ENCODE assay signal across 10 cellular contexts in the genomic region with DNA sequence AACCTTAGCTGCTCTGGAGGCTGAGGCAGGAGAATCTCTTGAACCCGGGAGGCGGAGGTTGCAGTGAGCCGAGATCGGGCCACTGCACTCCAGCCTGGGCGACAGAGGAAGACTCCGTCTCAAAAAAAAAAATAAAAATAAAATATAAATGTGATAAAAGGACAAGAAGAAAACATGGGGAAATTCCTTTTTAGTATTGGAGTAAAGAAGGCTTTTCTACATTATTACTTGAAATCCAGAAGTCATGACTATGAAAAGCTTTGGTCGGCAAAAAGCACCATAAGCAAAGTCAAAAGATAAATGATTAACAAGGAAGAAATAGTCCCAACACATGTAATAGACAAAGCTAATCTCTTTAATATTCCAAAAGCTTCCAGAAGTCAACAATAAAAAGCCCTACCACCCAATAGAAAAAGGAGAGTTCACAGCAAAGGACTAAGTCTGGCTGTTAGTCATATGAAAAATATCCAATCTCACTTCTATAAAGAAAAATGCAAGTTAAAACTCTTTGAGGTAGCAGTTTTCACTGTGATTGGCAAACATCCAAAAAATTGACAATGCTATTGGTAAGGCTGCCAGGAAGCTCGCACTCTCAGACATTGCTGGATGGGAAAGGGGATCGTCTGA. TPM values are rescaled to one million over a fixed set of nuclear protein-coding genes. Genes with fewer than 3 reads are reported as not detected.
DNase-seq lines count a peak whose midpoint lies in the region; ATAC-seq, FAIRE-seq and TF ChIP-seq lines count a peak whose summit lies in the region.
"Had no signal": no experiment of that assay in that cellular context is flagged by ENCODE, and none has a peak within 500 bp of the region (broad histone marks: within the 10 kb centered on the region; RNA-seq: fewer than 3 reads in every experiment).

No MANE protein-coding gene starts in this region.

- no peak for FAIRE-seq in A549 (lab: Jason Lieb, UNC)

- peak overlapping the region in 1 of 2 experiments; percentile 99; a peak in 3 of 6 replicates for H3K27ac ChIP-seq in A549

- TF ChIP-seq CTCF in A549 (IDR thresholded peaks at IDR 0.05) (no peak), Caco-2 (IDR thresholded peaks at IDR 0.05; ENCODE audit: insufficient read depth in 1 of 2, low read depth in 1 of 2, low read length in 1 of 2, severe bottlenecking in 1 of 2, unreplicated experiment in 1 of 2) (no peak)

- H3K27me3 ChIP-seq in Caco-2 (replicated peaks; ENCODE audit: control insufficient read depth, insufficient read depth, low read length): no peaks in the 10 kb centered on the region

- intact Hi-C loops in Caco-2 (cut with micrococcal nuclease; ENCODE audit: unreplicated experiment): loop anchor here (5.0 kb wide), 1 partner anchor 398 kb away; the partner anchor contains the start of gene MZT2A

- TF ChIP-seq RAD21 in A549 (conservative IDR thresholded peaks at IDR 0.05 in 1 of 2, IDR thresholded peaks at IDR 0.05 in 1 of 2): no peak

- no peak for ATAC-seq in A549
- ATAC-seq in T-cell (replicated peaks in 1 of 4): no peak
- ATAC-seq: activated CD4-positive, CD25-positive, alpha-beta regulatory T cell treated with anti-CD3 and anti-CD28 coated beads, Interleukin-2, amount 50 U/mL, for 24 hours had no signal

- no peaks in the 10 kb centered on the region for H3K9me3 Mint-ChIP-seq in Caco-2 (ENCODE audit: unreplicated experiment)
- no peaks in the 10 kb centered on the region for H3K9me3 Mint-ChIP-seq in T-cell
- H3K9me3 Mint-ChIP-seq in immature natural killer cell: no peaks in the 10 kb centered on the region

- WGBS in A549 (ENCODE audit: missing lambda C conversion rate): 74% methylated on average over 9 of the region's 9 CpGs

- H3K9me3 ChIP-seq in A549 (no peaks in the 10 kb centered on the region), Caco-2 (no peaks in the 10 kb centered on the region)

- H3K4me2 ChIP-seq in A549: peak overlapping the region; percentile 68

- no peak for TF ChIP-seq EP300 in A549 (IDR thresholded peaks at IDR 0.05)

- H3K36me3 Mint-ChIP-seq in Caco-2 (ENCODE audit: insufficient read depth, unreplicated experiment) (peaks cover 44% of the 10 kb centered on the region), T-cell (no peaks in the 10 kb centered on the region), immature natural killer cell (no peaks in the 10 kb centered on the region)

- no peaks in the 10 kb centered on the region for H3K36me3 ChIP-seq in Caco-2 (ENCODE audit: control insufficient read depth, insufficient read depth, low read length)

- no TSS peak for BruUV-seq in Caco-2 (replicated peaks; lab: Mats Ljungman, UMichigan)

- H3K4me1 Mint-ChIP-seq in Caco-2 (ENCODE audit: low read depth, unreplicated experiment): peaks cover 9% of the 10 kb centered on the region
- H3K4me1 Mint-ChIP-seq in T-cell: peaks cover 18 to 29% (median 18%) of the 10 kb centered on the region in 3 donors
- H3K4me1 Mint-ChIP-seq in immature natural killer cell: peaks cover 19 to 29% of the 10 kb centered on the region in 2 donors

- no peaks in the 10 kb centered on the region for H3K27me3 Mint-ChIP-seq in Caco-2 (ENCODE audit: insufficient read depth, unreplicated experiment)
- H3K27me3 Mint-ChIP-seq in T-cell: no peaks in the 10 kb centered on the region
- H3K27me3 Mint-ChIP-seq in immature natural killer cell (ENCODE audit: low read depth in 3 of 3): peaks cover 5 to 13% (median 11%) of the 10 kb centered on the region in 3 donors

- TF ChIP-seq POLR2A in A549 (IDR thresholded peaks at IDR 0.05; ENCODE audit: low read length): no peak

- peaks cover 16% of the 10 kb centered on the region; the same call in 2 of the 3 replicates for H3K4me1 ChIP-seq in A549
- peaks cover 16% of the 10 kb centered on the region for H3K4me1 ChIP-seq in Caco-2

- H3K27ac Mint-ChIP-seq in Caco-2 (ENCODE audit: unreplicated experiment) (peak overlapping the region; percentile 98), T-cell (peak overlapping the region; percentile 25 to 94), immature natural killer cell (peak overlapping the region in 5 of 6 donors; percentile 29 to 87 (median 65))

- POLR2A ChIA-PET in A549 (lab: Yijun Ruan, JAX): interaction anchor here (4.0 kb wide), 1 partner anchor 10 kb away, joined by 43 read pairs; the partner anchor contains the start of gene PLEKHB2
- POLR2A ChIA-PET in Caco-2 (lab: Charles Lee): no interaction called here
- POLR2A ChIA-PET in T-cell (lab: Charles Lee): interaction anchor here (0.6 to 0.7 kb wide), 2 partner anchors 9 to 10 kb away, joined by 3 to 4 read pairs; partner anchors contain the start of gene PLEKHB2 (in 1 of the 2)

- H3K4me3 Mint-ChIP-seq in Caco-2 (ENCODE audit: unreplicated experiment): peak overlapping the region; percentile 16
- H3K4me3 Mint-ChIP-seq in T-cell: peak overlapping the region; percentile 88 to 94 (median 92)
- H3K4me3 Mint-ChIP-seq in immature natural killer cell: peak overlapping the region; percentile 64 to 99 (median 93)

- H3K4me3 ChIP-seq in A549 (no peak overlapping the region), Caco-2 (ENCODE audit: low read depth, low read length) (no peak overlapping the region)

- CTCF ChIA-PET in A549 (lab: Yijun Ruan, JAX) (no interaction called here), Caco-2 (lab: Charles Lee) (interaction anchor here (3.5 kb wide), 1 partner anchor 9 kb away, joined by 14 read pairs; the partner anchor contains the start of gene PLEKHB2), T-cell (lab: Charles Lee) (interaction anchor here in 1 of 2 donors (0.6 kb wide), 1 partner anchor 907 kb away, joined by 3 read pairs; no protein-coding TSS in a partner anchor)

- DNase-seq in A549 (ENCODE audit: low read depth in 1 of 2, low spot score in 1 of 2): no peak
- DNase-seq in Caco-2: no peak
- DNase-seq in T-cell: no peak
- DNase-seq in immature natural killer cell: no peak
- no peak for DNase-seq in NCI-H1436 treated with DMSO at 0.1 percent for 48 hours (lab: John Stamatoyannopoulos, UW)
- DNase-seq in DMS114 treated with DMSO at 0.1 percent for 48 hours (lab: John Stamatoyannopoulos, UW; ENCODE audit: unreplicated experiment): no peak
- DNase-seq in DMS79 treated with DMSO at 0.1 percent for 48 hours (lab: John Stamatoyannopoulos, UW): no peak
- no peak for DNase-seq in NCI-H226
- DNase-seq: caudate nucleus had no signal

TF ChIP-seq in A549, 52 proteins besides CTCF, POLR2A, EP300 and RAD21:
- TF ChIP-seq ESRRA (IDR thresholded peaks at IDR 0.05; ENCODE audit: borderline replicate concordance, low read length) (no peak), ZSCAN20 (CRISPR knock-in tag; IDR thresholded peaks at IDR 0.05) (no peak), HOXB5 (CRISPR knock-in tag; IDR thresholded peaks at IDR 0.05) (no peak), FOSL2 (IDR thresholded peaks at IDR 0.05) (no peak), FOSL2 (CRISPR knock-in tag; IDR thresholded peaks at IDR 0.05) (no peak), RNF2 (IDR thresholded peaks at IDR 0.05; ENCODE audit: borderline replicate concordance, low read depth) (no peak), HMGXB4 (CRISPR knock-in tag; IDR thresholded peaks at IDR 0.05; ENCODE audit: borderline replicate concordance) (no peak), JUN (IDR thresholded peaks at IDR 0.05) (no peak), TP53 (CRISPR knock-in tag; IDR thresholded peaks at IDR 0.05) (no peak)
- TF ChIP-seq, protein P1, sequence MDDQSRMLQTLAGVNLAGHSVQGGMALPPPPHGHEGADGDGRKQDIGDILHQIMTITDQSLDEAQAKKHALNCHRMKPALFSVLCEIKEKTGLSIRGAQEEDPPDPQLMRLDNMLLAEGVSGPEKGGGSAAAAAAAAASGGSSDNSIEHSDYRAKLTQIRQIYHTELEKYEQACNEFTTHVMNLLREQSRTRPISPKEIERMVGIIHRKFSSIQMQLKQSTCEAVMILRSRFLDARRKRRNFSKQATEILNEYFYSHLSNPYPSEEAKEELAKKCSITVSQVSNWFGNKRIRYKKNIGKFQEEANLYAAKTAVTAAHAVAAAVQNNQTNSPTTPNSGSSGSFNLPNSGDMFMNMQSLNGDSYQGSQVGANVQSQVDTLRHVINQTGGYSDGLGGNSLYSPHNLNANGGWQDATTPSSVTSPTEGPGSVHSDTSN (IDR thresholded peaks at IDR 0.05): no peak

RNA-seq across cellular contexts. Expression of gene FAM168B, which starts 1.5 kb away (rescaled TPM):
- polyA plus RNA-seq in A549 (2011; rRNA removed): 86.8 and 106 TPM in 2 replicates
- polyA plus RNA-seq in A549 (2012; cell fraction: cytosol; rRNA removed): 73.6 and 125 TPM in 2 replicates
- 135 and 159 TPM in 2 replicates for polyA plus RNA-seq in A549 (2012; cell fraction: nucleus; rRNA removed)
- polyA plus RNA-seq in A549 (2017; fragmentation: RNase III; extraction: RNeasy Plus Mini Kit Qiagen cat#74134 plus additional on column Dnase treatment): 80.9 to 84.0 TPM (median 83.2 TPM) in 3 replicates
- 92.2 and 106 TPM in 2 replicates for polyA minus RNA-seq in A549 (2011; rRNA and poly(A)+ RNA removed)
- 109 and 119 TPM in 2 replicates for total RNA-seq in Caco-2 (2022)
- total RNA-seq in T-cell: 10 to 100 TPM; 61.7 to 84.0 (median 73.3) TPM
- 10 to 100 TPM; 20.3 to 47.0 (median 23.6) TPM for polyA plus RNA-seq in immature natural killer cell

RNA-seq across cellular contexts. Expression of gene PLEKHB2, which starts 10.4 kb away (rescaled TPM):
- 70.6 and 76.6 TPM in 2 replicates for polyA plus RNA-seq in A549 (2011; rRNA removed)
- polyA plus RNA-seq in A549 (2012; cell fraction: cytosol; rRNA removed): 68.4 and 105 TPM in 2 replicates
- polyA plus RNA-seq in A549 (2012; cell fraction: nucleus; rRNA removed): 29.6 and 35.5 TPM in 2 replicates
- 54.4 to 57.5 TPM (median 57.0 TPM) in 3 replicates for polyA plus RNA-seq in A549 (2017; fragmentation: RNase III; extraction: RNeasy Plus Mini Kit Qiagen cat#74134 plus additional on column Dnase treatment)
- polyA minus RNA-seq in A549 (2011; rRNA and poly(A)+ RNA removed): 78.0 and 89.8 TPM in 2 replicates
- 132 and 139 TPM in 2 replicates for total RNA-seq in Caco-2 (2022)
- total RNA-seq in T-cell: 10 to 100 TPM; 52.5 to 61.7 (median 53.2) TPM
- 100 to 1,000 TPM in 2 of 3 donors, 10 to 100 TPM in 1; 84.6 to 146 (median 112) TPM for polyA plus RNA-seq in immature natural killer cell

Comparison
In these comparisons a context has a peak if more than half of its experiments do, and no peak if none do; other contexts are left out.
1. H3K4me3 Mint-ChIP-seq: peak in every context shown above with its lines; median percentile 93 in immature natural killer cell; 92 in T-cell; 16 in Caco-2.